ENCODE assay signal across 1 cellular context in genomic region chr7:2715341-2716231, GRCh38.
TF ChIP-seq lines count a peak whose summit lies in the region.

No MANE protein-coding gene starts in this region.

TF ChIP-seq in IMR-90, 13 proteins besides CTCF, POLR2A, EP300 and RAD21 (continued from another document):
- no peak for TF ChIP-seq CHD1 (IDR thresholded peaks at IDR 0.05; ENCODE audit: low read depth, low read length)
